In genomic region chr3:148084931-148085330, GRCh38 we compare ENCODE assay signal across 11 cellular contexts.
A peak's percentile ranks its signal among the peaks of the same experiment; 100 is the strongest.
DNase-seq lines count a peak whose midpoint lies in the region; ATAC-seq, FAIRE-seq and TF ChIP-seq lines count a peak whose summit lies in the region.
"Had no signal": no experiment of that assay in that cellular context is flagged by ENCODE, and none has a peak within 500 bp of the region (broad histone marks: within the 10 kb centered on the region; RNA-seq: fewer than 3 reads in every experiment).

No MANE protein-coding gene starts in this region.

- H3K9ac ChIP-seq in SK-N-SH: no peak overlapping the region
- no peak overlapping the region for H3K9ac ChIP-seq in kidney (ENCODE audit: low read length in 2 of 2)

- H3K27ac ChIP-seq in SK-N-SH (ENCODE audit: low read depth in 2 of 2, low read length in 1 of 2) (no peak overlapping the region), kidney (ENCODE audit: low read depth in 2 of 2, low read length in 2 of 2) (no peak overlapping the region)

- intact Hi-C loops in kidney (cut with DNase I): no loop called here

- H4K20me1 ChIP-seq in SK-N-SH (ENCODE audit: insufficient read depth): no peaks in the 10 kb centered on the region

- peak overlapping the region; percentile 10 for H3K4me3 ChIP-seq in neuron (ENCODE audit: low read length)
- H3K4me3 ChIP-seq in SK-N-SH (ENCODE audit: low read depth in 2 of 2, low read length in 1 of 2): no peak overlapping the region
- H3K4me3 ChIP-seq in kidney (ENCODE audit: low read length in 2 of 2): no peak overlapping the region

- TF ChIP-seq CTCF in SK-N-SH (IDR thresholded peaks at IDR 0.05): no peak
- TF ChIP-seq CTCF in kidney (IDR thresholded peaks at IDR 0.05; ENCODE audit: borderline replicate concordance, extremely low read depth, insufficient read depth): no peak

- no peaks in the 10 kb centered on the region for H3K79me2 ChIP-seq in SK-N-SH (ENCODE audit: insufficient read depth)

- H3K4me2 ChIP-seq in SK-N-SH: no peak overlapping the region

- no peaks in the 10 kb centered on the region for H3F3A ChIP-seq in SK-N-SH (replicated peaks; ENCODE audit: insufficient read depth)

- H3K27me3 ChIP-seq in neuron (ENCODE audit: insufficient read depth, low read length) (no peaks in the 10 kb centered on the region), SK-N-SH (ENCODE audit: insufficient read depth) (no peaks in the 10 kb centered on the region)

- H2AFZ ChIP-seq in neuron (ENCODE audit: low read depth, low read length): no peak overlapping the region
- no peak overlapping the region for H2AFZ ChIP-seq in SK-N-SH (ENCODE audit: low read depth)

- peaks cover 35% of the 10 kb centered on the region for H3K4me1 ChIP-seq in neuron (ENCODE audit: insufficient read depth, low read length)
- peaks cover 0 to 6% of the 10 kb centered on the region in 2 experiments; a peak in 2 of 4 replicates for H3K4me1 ChIP-seq in SK-N-SH (ENCODE audit: control insufficient read depth in 1 of 2, insufficient read depth in 2 of 2, low read depth in 1 of 2, low read length in 1 of 2)
- H3K4me1 ChIP-seq in kidney (ENCODE audit: control insufficient read depth in 1 of 2, insufficient read depth in 1 of 2, low read depth in 1 of 2, low read length in 2 of 2): no peaks in the 10 kb centered on the region

- 88% methylated on average over 4 of the region's 4 CpGs for WGBS in SK-N-SH (ENCODE audit: low lambda C conversion rate)

- POLR2A ChIA-PET in SK-N-SH (lab: Yijun Ruan, JAX): no interaction called here

- no peaks in the 10 kb centered on the region for H3K9me2 ChIP-seq in SK-N-SH

- no peaks in the 10 kb centered on the region for H3K36me3 ChIP-seq in neuron (ENCODE audit: insufficient read depth, low read length)
- no peaks in the 10 kb centered on the region for H3K36me3 ChIP-seq in SK-N-SH (replicated peaks in 1 of 2; ENCODE audit: control insufficient read depth in 1 of 2, insufficient read depth in 2 of 2, low read length in 1 of 2)
- H3K36me3 ChIP-seq in kidney (ENCODE audit: control insufficient read depth in 1 of 2, insufficient read depth in 2 of 2, low read length in 2 of 2): no peaks in the 10 kb centered on the region

- DNase-seq in SK-N-SH (no peak), kidney (no peak), MV-4-11 (lab: John Stamatoyannopoulos, UW) (no peak)
- DNase-seq: activated CD4-positive, alpha-beta T cell treated with anti-CD3 and anti-CD28 coated beads for 1 hour; activated naive CD8-positive, alpha-beta T cell treated with anti-CD3 and anti-CD28 coated beads, Interleukin-2, amount 10 ng/mL, durations not matched to agents 7 days and 5 days; NCI-H1092 treated with DMSO at 0.1 percent for 48 hours had no signal

- ATAC-seq in GM19025 (IDR thresholded peaks at IDR 0.05; ENCODE audit: low read depth, unreplicated experiment) (peak; percentile 91), HG02610 (IDR thresholded peaks at IDR 0.05; ENCODE audit: unreplicated experiment) (peak; percentile 98), HG03558 (IDR thresholded peaks at IDR 0.05; ENCODE audit: extremely low read depth, unreplicated experiment) (peak; percentile 88)
- ATAC-seq: Panc1 had no signal

- no peak for TF ChIP-seq RAD21 in SK-N-SH (IDR thresholded peaks at IDR 0.05; ENCODE audit: low read length)

- TF ChIP-seq EP300 in SK-N-SH (IDR thresholded peaks at IDR 0.05; ENCODE audit: borderline replicate concordance in 1 of 2, low read depth in 1 of 2, low read length in 1 of 2): no peak

- no peak for FAIRE-seq in kidney (lab: Jason Lieb, UNC)

- CTCF ChIA-PET in SK-N-SH (lab: Yijun Ruan, JAX): interaction anchor here (5.9 kb wide), 1 partner anchor 8 kb away, joined by 35 read pairs; no protein-coding TSS in a partner anchor

- H3K9me3 ChIP-seq in neuron (ENCODE audit: low read length) (no peaks in the 10 kb centered on the region), SK-N-SH (no peaks in the 10 kb centered on the region), kidney (ENCODE audit: control insufficient read depth in 1 of 2, low read length in 2 of 2) (no peaks in the 10 kb centered on the region)

TF ChIP-seq in SK-N-SH, 30 proteins besides CTCF, POLR2A, EP300 and RAD21:
- TF ChIP-seq FOSL2 (IDR thresholded peaks at IDR 0.05; ENCODE audit: borderline replicate concordance, low read depth) (no peak), ELF1 (IDR thresholded peaks at IDR 0.05) (no peak), IRF3 (IDR thresholded peaks at IDR 0.05; ENCODE audit: low read depth, low read length) (no peak), YY1 (IDR thresholded peaks at IDR 0.05; ENCODE audit: low read depth) (no peak), FOXJ3 (CRISPR knock-in tag; IDR thresholded peaks at IDR 0.05) (no peak), USF2 (IDR thresholded peaks at IDR 0.05; ENCODE audit: borderline replicate concordance, low read depth, low read length) (no peak), NRF1 (IDR thresholded peaks at IDR 0.05; ENCODE audit: low read depth, low read length) (no peak), RFX5 (IDR thresholded peaks at IDR 0.05; ENCODE audit: low read length) (no peak), MAX (IDR thresholded peaks at IDR 0.05; ENCODE audit: low read depth) (no peak)
